In the genomic region with DNA sequence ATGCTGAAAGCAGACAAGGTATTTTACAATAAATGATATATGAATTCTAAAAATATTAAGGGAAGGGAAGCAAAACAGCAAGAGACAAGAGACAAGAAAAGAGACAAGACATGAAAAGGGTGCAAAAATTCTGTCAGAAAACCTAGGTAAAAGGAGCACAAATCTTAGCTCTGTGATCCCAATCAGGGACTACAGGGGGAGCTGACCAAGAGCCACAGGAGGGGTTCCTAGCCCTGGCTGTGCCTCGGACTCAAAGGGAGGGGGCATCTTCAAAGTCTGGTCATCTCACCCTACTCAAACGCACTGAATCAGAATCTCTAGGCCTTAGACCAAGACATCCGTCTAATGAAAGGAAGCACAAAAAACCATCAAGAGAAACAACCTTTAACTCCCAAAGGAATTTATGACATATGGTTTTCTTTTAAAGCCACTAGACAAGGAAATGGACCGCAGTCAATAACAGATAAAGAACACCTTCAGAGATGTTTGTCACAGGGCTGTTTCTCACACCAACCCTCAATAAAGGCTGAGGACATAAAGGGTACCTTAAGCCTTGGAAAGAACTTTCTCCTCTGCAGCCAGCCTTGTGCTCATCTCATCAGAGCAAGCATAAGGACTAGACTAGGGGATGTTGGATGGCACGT, we compare ENCODE assay signal across 2 cellular contexts.
TF ChIP-seq lines count a peak whose summit lies in the region.

No MANE protein-coding gene starts in this region.

TF ChIP-seq in IMR-90, 13 proteins besides CTCF, POLR2A, EP300 and RAD21:
- TF ChIP-seq RCOR1 (IDR thresholded peaks at IDR 0.05; ENCODE audit: insufficient replicate concordance, low read length): no peak
- TF ChIP-seq MAFK (IDR thresholded peaks at IDR 0.05; ENCODE audit: low read depth, low read length): no peak
- no peak for TF ChIP-seq FOS (IDR thresholded peaks at IDR 0.05; ENCODE audit: low read depth, low read length)
- TF ChIP-seq BHLHE40 (IDR thresholded peaks at IDR 0.05; ENCODE audit: low read depth, low read length): no peak
- TF ChIP-seq, protein P1, sequence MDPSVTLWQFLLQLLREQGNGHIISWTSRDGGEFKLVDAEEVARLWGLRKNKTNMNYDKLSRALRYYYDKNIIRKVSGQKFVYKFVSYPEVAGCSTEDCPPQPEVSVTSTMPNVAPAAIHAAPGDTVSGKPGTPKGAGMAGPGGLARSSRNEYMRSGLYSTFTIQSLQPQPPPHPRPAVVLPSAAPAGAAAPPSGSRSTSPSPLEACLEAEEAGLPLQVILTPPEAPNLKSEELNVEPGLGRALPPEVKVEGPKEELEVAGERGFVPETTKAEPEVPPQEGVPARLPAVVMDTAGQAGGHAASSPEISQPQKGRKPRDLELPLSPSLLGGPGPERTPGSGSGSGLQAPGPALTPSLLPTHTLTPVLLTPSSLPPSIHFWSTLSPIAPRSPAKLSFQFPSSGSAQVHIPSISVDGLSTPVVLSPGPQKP (IDR thresholded peaks at IDR 0.05; ENCODE audit: borderline replicate concordance, low read depth, low read length): no peak
- TF ChIP-seq NFE2L2 (IDR thresholded peaks at IDR 0.05; ENCODE audit: low read depth, low read length): no peak
- TF ChIP-seq, protein P2, sequence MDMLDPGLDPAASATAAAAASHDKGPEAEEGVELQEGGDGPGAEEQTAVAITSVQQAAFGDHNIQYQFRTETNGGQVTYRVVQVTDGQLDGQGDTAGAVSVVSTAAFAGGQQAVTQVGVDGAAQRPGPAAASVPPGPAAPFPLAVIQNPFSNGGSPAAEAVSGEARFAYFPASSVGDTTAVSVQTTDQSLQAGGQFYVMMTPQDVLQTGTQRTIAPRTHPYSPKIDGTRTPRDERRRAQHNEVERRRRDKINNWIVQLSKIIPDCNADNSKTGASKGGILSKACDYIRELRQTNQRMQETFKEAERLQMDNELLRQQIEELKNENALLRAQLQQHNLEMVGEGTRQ (IDR thresholded peaks at IDR 0.05; ENCODE audit: low read depth, low read length): no peak
- TF ChIP-seq SMC3 (IDR thresholded peaks at IDR 0.05; ENCODE audit: low read depth, low read length): no peak
- TF ChIP-seq CHD1 (IDR thresholded peaks at IDR 0.05; ENCODE audit: low read depth, low read length): no peak
- TF ChIP-seq MXI1 (IDR thresholded peaks at IDR 0.05; ENCODE audit: borderline replicate concordance, low read depth, low read length): no peak
- no peak for TF ChIP-seq MAZ (IDR thresholded peaks at IDR 0.05; ENCODE audit: borderline replicate concordance, low read depth, low read length)
- TF ChIP-seq RFX5 (IDR thresholded peaks at IDR 0.05; ENCODE audit: low read depth, low read length): no peak
- no peak for TF ChIP-seq CEBPB (IDR thresholded peaks at IDR 0.05; ENCODE audit: low read depth, low read length)

TF ChIP-seq in H1, 55 proteins besides CTCF, POLR2A, EP300 and RAD21:
- TF ChIP-seq CBX8 (IDR thresholded peaks at IDR 0.05; ENCODE audit: borderline replicate concordance, low read depth, low read length): no peak
- TF ChIP-seq, protein P3, sequence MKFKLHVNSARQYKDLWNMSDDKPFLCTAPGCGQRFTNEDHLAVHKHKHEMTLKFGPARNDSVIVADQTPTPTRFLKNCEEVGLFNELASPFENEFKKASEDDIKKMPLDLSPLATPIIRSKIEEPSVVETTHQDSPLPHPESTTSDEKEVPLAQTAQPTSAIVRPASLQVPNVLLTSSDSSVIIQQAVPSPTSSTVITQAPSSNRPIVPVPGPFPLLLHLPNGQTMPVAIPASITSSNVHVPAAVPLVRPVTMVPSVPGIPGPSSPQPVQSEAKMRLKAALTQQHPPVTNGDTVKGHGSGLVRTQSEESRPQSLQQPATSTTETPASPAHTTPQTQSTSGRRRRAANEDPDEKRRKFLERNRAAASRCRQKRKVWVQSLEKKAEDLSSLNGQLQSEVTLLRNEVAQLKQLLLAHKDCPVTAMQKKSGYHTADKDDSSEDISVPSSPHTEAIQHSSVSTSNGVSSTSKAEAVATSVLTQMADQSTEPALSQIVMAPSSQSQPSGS (IDR thresholded peaks at IDR 0.05; ENCODE audit: low read length): no peak
- no peak for TF ChIP-seq KDM5A (IDR thresholded peaks at IDR 0.05; ENCODE audit: low read length)
- TF ChIP-seq RNF2 (IDR thresholded peaks at IDR 0.05; ENCODE audit: borderline replicate concordance, low read depth, low read length, missing control alignments, poor library complexity, severe bottlenecking): no peak
- no peak for TF ChIP-seq TBP (IDR thresholded peaks at IDR 0.05; ENCODE audit: low read depth, low read length)
- TF ChIP-seq NRF1 (IDR thresholded peaks at IDR 0.05; ENCODE audit: low read depth, low read length): no peak
- TF ChIP-seq, protein P4, sequence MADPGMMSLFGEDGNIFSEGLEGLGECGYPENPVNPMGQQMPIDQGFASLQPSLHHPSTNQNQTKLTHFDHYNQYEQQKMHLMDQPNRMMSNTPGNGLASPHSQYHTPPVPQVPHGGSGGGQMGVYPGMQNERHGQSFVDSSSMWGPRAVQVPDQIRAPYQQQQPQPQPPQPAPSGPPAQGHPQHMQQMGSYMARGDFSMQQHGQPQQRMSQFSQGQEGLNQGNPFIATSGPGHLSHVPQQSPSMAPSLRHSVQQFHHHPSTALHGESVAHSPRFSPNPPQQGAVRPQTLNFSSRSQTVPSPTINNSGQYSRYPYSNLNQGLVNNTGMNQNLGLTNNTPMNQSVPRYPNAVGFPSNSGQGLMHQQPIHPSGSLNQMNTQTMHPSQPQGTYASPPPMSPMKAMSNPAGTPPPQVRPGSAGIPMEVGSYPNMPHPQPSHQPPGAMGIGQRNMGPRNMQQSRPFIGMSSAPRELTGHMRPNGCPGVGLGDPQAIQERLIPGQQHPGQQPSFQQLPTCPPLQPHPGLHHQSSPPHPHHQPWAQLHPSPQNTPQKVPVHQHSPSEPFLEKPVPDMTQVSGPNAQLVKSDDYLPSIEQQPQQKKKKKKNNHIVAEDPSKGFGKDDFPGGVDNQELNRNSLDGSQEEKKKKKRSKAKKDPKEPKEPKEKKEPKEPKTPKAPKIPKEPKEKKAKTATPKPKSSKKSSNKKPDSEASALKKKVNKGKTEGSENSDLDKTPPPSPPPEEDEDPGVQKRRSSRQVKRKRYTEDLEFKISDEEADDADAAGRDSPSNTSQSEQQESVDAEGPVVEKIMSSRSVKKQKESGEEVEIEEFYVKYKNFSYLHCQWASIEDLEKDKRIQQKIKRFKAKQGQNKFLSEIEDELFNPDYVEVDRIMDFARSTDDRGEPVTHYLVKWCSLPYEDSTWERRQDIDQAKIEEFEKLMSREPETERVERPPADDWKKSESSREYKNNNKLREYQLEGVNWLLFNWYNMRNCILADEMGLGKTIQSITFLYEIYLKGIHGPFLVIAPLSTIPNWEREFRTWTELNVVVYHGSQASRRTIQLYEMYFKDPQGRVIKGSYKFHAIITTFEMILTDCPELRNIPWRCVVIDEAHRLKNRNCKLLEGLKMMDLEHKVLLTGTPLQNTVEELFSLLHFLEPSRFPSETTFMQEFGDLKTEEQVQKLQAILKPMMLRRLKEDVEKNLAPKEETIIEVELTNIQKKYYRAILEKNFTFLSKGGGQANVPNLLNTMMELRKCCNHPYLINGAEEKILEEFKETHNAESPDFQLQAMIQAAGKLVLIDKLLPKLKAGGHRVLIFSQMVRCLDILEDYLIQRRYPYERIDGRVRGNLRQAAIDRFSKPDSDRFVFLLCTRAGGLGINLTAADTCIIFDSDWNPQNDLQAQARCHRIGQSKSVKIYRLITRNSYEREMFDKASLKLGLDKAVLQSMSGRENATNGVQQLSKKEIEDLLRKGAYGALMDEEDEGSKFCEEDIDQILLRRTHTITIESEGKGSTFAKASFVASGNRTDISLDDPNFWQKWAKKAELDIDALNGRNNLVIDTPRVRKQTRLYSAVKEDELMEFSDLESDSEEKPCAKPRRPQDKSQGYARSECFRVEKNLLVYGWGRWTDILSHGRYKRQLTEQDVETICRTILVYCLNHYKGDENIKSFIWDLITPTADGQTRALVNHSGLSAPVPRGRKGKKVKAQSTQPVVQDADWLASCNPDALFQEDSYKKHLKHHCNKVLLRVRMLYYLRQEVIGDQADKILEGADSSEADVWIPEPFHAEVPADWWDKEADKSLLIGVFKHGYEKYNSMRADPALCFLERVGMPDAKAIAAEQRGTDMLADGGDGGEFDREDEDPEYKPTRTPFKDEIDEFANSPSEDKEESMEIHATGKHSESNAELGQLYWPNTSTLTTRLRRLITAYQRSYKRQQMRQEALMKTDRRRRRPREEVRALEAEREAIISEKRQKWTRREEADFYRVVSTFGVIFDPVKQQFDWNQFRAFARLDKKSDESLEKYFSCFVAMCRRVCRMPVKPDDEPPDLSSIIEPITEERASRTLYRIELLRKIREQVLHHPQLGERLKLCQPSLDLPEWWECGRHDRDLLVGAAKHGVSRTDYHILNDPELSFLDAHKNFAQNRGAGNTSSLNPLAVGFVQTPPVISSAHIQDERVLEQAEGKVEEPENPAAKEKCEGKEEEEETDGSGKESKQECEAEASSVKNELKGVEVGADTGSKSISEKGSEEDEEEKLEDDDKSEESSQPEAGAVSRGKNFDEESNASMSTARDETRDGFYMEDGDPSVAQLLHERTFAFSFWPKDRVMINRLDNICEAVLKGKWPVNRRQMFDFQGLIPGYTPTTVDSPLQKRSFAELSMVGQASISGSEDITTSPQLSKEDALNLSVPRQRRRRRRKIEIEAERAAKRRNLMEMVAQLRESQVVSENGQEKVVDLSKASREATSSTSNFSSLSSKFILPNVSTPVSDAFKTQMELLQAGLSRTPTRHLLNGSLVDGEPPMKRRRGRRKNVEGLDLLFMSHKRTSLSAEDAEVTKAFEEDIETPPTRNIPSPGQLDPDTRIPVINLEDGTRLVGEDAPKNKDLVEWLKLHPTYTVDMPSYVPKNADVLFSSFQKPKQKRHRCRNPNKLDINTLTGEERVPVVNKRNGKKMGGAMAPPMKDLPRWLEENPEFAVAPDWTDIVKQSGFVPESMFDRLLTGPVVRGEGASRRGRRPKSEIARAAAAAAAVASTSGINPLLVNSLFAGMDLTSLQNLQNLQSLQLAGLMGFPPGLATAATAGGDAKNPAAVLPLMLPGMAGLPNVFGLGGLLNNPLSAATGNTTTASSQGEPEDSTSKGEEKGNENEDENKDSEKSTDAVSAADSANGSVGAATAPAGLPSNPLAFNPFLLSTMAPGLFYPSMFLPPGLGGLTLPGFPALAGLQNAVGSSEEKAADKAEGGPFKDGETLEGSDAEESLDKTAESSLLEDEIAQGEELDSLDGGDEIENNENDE (IDR thresholded peaks at IDR 0.05; ENCODE audit: insufficient replicate concordance, low read length): no peak
